In the genomic region with DNA sequence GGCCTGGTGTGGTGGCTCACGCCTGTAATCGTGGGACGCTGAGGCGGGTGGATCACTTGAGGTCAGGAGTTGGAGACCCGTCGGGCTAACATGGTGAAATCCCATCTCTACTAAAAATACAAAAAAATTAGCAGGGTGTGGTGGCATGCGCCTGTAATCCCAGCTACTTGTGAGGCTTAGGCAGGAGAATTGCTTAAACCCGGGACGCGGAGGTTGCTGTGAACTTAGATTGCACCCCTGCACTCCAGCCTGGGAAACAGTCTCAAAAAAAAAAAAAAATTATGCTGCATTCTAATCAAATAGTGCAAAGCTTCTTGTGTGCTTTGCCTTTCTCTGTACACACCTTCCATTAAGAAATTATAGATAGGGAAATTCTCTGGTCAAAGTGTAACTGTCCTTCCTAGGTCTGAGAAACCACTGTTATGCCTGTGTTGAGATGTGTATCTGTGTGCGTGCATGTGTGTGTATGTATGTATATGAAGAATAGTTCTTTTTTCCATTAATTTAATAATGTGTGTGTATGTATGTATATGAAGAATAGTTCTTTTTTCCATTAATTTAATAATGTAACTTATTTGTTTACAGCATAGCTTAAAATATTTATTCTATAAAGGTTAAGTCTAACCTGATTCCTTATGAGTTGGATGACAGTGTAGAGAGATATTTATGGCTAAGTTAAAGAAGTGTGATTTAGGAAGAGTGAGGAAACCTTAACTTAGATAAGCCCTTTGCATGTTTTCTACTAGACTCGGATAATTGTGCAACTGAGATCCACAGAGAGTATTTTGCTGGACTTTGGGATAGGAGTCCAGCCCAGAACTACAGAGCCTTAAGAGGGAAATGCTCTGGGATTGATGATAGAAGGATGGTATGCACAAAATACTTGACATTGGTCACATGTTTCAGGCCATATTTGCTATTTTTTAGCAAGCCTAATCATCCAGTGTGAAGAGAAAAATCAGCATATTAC, we compare ENCODE assay signal across 19 cellular contexts. TPM values are rescaled to one million over a fixed set of nuclear protein-coding genes. Genes with fewer than 3 reads are reported as not detected.
A peak's percentile ranks its signal among the peaks of the same experiment; 100 is the strongest.
DNase-seq lines count a peak whose midpoint lies in the region; ATAC-seq, FAIRE-seq and TF ChIP-seq lines count a peak whose summit lies in the region.
"Had no signal": no experiment of that assay in that cellular context is flagged by ENCODE, and none has a peak within 500 bp of the region (broad histone marks: within the 10 kb centered on the region; RNA-seq: fewer than 3 reads in every experiment).

No MANE protein-coding gene starts in this region.

- DNase-seq in stimulated activated naive CD8-positive, alpha-beta T cell treated with anti-CD3 and anti-CD28 coated beads, Interleukin-15, Interleukin-2, amounts not matched to agents 100 U/mL and 50 U/mL, for 24 hours = no peak
- DNase-seq in activated T-cell treated with anti-CD3 and anti-CD28 coated beads, Interleukin-2, amount 50 U/mL, for 72 hours = no peak
- DNase-seq in kidney = peak; percentile 31
- DNase-seq in stimulated activated naive B cell treated with anti-CD40 and anti-IgM and Interleukin-4, amounts not matched to agents 10 μg/mL and 1 μg/mL and 100 μg/mL, for 72 hours = no peak
- DNase-seq in ovary = no peak
- DNase-seq in GOT3 (lab: John Stamatoyannopoulos, UW) = no peak
- DNase-seq: activated gamma-delta T cell, NCI-H2029, NCI-H510A treated with DMSO at 0.1 percent for 48 hours, SW 1271, thyroid gland had no signal

- intact Hi-C loops in kidney (cut with DNase I) (no loop called here), ovary (cut with DNase I) (no loop called here)

- TF ChIP-seq EP300 in ovary (IDR thresholded peaks at IDR 0.05) = no peak

- H3K27ac Mint-ChIP-seq in stimulated activated naive CD8-positive, alpha-beta T cell treated with anti-CD3 and anti-CD28 coated beads, Interleukin-15, Interleukin-2, amounts not matched to agents 100 ng/mL and 50 ng/mL, for 24 hours = peak overlapping the region; percentile 94
- peak overlapping the region; percentile 82 for H3K27ac Mint-ChIP-seq in activated T-cell treated with anti-CD3 and anti-CD28 coated beads, Interleukin-2, amount 50 U/mL, for 72 hours
- no peak overlapping the region for H3K27ac Mint-ChIP-seq in stimulated activated naive B cell treated with anti-CD40 and anti-IgM and Interleukin-4, amounts not matched to agents 10 μg/mL and 1 μg/mL and 100 μg/mL, for 72 hours
- H3K27ac Mint-ChIP-seq: nephron had no signal

- peak overlapping the region; percentile 94 for H3K4me3 Mint-ChIP-seq in stimulated activated naive CD8-positive, alpha-beta T cell treated with anti-CD3 and anti-CD28 coated beads, Interleukin-15, Interleukin-2, amounts not matched to agents 100 ng/mL and 50 ng/mL, for 24 hours
- peak overlapping the region; percentile 88 to 100 for H3K4me3 Mint-ChIP-seq in activated T-cell treated with anti-CD3 and anti-CD28 coated beads, Interleukin-2, amount 50 U/mL, for 72 hours
- no peak overlapping the region for H3K4me3 Mint-ChIP-seq in stimulated activated naive B cell treated with anti-CD40 and anti-IgM and Interleukin-4, amounts not matched to agents 10 μg/mL and 1 μg/mL and 100 μg/mL, for 72 hours
- H3K4me3 Mint-ChIP-seq: nephron had no signal

- no peaks in the 10 kb centered on the region for H3K9me3 Mint-ChIP-seq in stimulated activated naive CD8-positive, alpha-beta T cell treated with anti-CD3 and anti-CD28 coated beads, Interleukin-15, Interleukin-2, amounts not matched to agents 100 ng/mL and 50 ng/mL, for 24 hours
- no peaks in the 10 kb centered on the region for H3K9me3 Mint-ChIP-seq in activated T-cell treated with anti-CD3 and anti-CD28 coated beads, Interleukin-2, amount 50 U/mL, for 72 hours
- peaks cover 5 to 6% of the 10 kb centered on the region in 2 donors for H3K9me3 Mint-ChIP-seq in stimulated activated naive B cell treated with anti-CD40 and anti-IgM and Interleukin-4, amounts not matched to agents 10 μg/mL and 1 μg/mL and 100 μg/mL, for 72 hours

- no peak for TF ChIP-seq CTCF in kidney (IDR thresholded peaks at IDR 0.05; ENCODE audit: borderline replicate concordance, extremely low read depth, insufficient read depth)
- TF ChIP-seq CTCF in ovary (IDR thresholded peaks at IDR 0.05) = no peak

- H3K27me3 ChIP-seq in ovary = no peaks in the 10 kb centered on the region
- H3K27me3 ChIP-seq: thyroid gland had no signal

- H3K27ac ChIP-seq in kidney (ENCODE audit: low read depth in 2 of 2, low read length in 2 of 2) (no peak overlapping the region), ovary (no peak overlapping the region)
- H3K27ac ChIP-seq: thyroid gland had no signal

- no peak for FAIRE-seq in kidney (lab: Jason Lieb, UNC)
- FAIRE-seq: bronchial epithelial cell, H1 had no signal

- WGBS in ovary, 3 donors = 86 to 91% (median 87%) methylated on average over 12 of the region's 12 CpGs

- peaks cover 48% of the 10 kb centered on the region for H3K36me3 Mint-ChIP-seq in stimulated activated naive CD8-positive, alpha-beta T cell treated with anti-CD3 and anti-CD28 coated beads, Interleukin-15, Interleukin-2, amounts not matched to agents 100 ng/mL and 50 ng/mL, for 24 hours (ENCODE audit: low read depth)
- peaks cover 18 to 41% of the 10 kb centered on the region in 2 donors for H3K36me3 Mint-ChIP-seq in activated T-cell treated with anti-CD3 and anti-CD28 coated beads, Interleukin-2, amount 50 U/mL, for 72 hours (ENCODE audit: insufficient read depth in 2 of 2)
- peaks cover 0 to 5% of the 10 kb centered on the region in 2 donors for H3K36me3 Mint-ChIP-seq in stimulated activated naive B cell treated with anti-CD40 and anti-IgM and Interleukin-4, amounts not matched to agents 10 μg/mL and 1 μg/mL and 100 μg/mL, for 72 hours

- H3K9me3 ChIP-seq in kidney (ENCODE audit: control insufficient read depth in 1 of 2, low read length in 2 of 2) (no peaks in the 10 kb centered on the region), ovary (no peaks in the 10 kb centered on the region)
- H3K9me3 ChIP-seq: thyroid gland had no signal

- H3K4me1 Mint-ChIP-seq in stimulated activated naive CD8-positive, alpha-beta T cell treated with anti-CD3 and anti-CD28 coated beads, Interleukin-15, Interleukin-2, amounts not matched to agents 100 ng/mL and 50 ng/mL, for 24 hours (ENCODE audit: low read depth) = peaks cover 75% of the 10 kb centered on the region
- H3K4me1 Mint-ChIP-seq in activated T-cell treated with anti-CD3 and anti-CD28 coated beads, Interleukin-2, amount 50 U/mL, for 72 hours (ENCODE audit: low read depth) = peaks cover 67% of the 10 kb centered on the region
- peaks cover 17 to 26% of the 10 kb centered on the region in 2 donors for H3K4me1 Mint-ChIP-seq in stimulated activated naive B cell treated with anti-CD40 and anti-IgM and Interleukin-4, amounts not matched to agents 10 μg/mL and 1 μg/mL and 100 μg/mL, for 72 hours

- no peak overlapping the region for H3K9ac ChIP-seq in kidney (ENCODE audit: low read length in 2 of 2)

- H3K36me3 ChIP-seq in kidney (ENCODE audit: control insufficient read depth in 1 of 2, insufficient read depth in 2 of 2, low read length in 2 of 2) = no peaks in the 10 kb centered on the region
- no peaks in the 10 kb centered on the region for H3K36me3 ChIP-seq in ovary
- H3K36me3 ChIP-seq: thyroid gland had no signal

- no peak for TF ChIP-seq POLR2A in ovary (IDR thresholded peaks at IDR 0.05)

- no peak overlapping the region for H3K4me3 ChIP-seq in kidney (ENCODE audit: low read length in 2 of 2)
- H3K4me3 ChIP-seq in ovary = no peak overlapping the region
- H3K4me3 ChIP-seq: thyroid gland had no signal

- no peaks in the 10 kb centered on the region for H3K27me3 Mint-ChIP-seq in stimulated activated naive CD8-positive, alpha-beta T cell treated with anti-CD3 and anti-CD28 coated beads, Interleukin-15, Interleukin-2, amounts not matched to agents 100 ng/mL and 50 ng/mL, for 24 hours
- H3K27me3 Mint-ChIP-seq in activated T-cell treated with anti-CD3 and anti-CD28 coated beads, Interleukin-2, amount 50 U/mL, for 72 hours (ENCODE audit: low read depth) = no peaks in the 10 kb centered on the region
- H3K27me3 Mint-ChIP-seq in stimulated activated naive B cell treated with anti-CD40 and anti-IgM and Interleukin-4, amounts not matched to agents 10 μg/mL and 1 μg/mL and 100 μg/mL, for 72 hours = peaks cover 25 to 27% of the 10 kb centered on the region in 2 donors

- peaks cover 0 to 1% of the 10 kb centered on the region in 2 donors for H3K4me1 ChIP-seq in kidney (ENCODE audit: control insufficient read depth in 1 of 2, insufficient read depth in 1 of 2, low read depth in 1 of 2, low read length in 2 of 2)
- no peaks in the 10 kb centered on the region for H3K4me1 ChIP-seq in ovary (ENCODE audit: insufficient read depth)

- no peak for ATAC-seq in stimulated activated naive CD8-positive, alpha-beta T cell treated with anti-CD3 and anti-CD28 coated beads, Interleukin-15, Interleukin-2, amounts not matched to agents 100 U/mL and 50 U/mL, for 24 hours
- no peak for ATAC-seq in activated T-cell treated with anti-CD3 and anti-CD28 coated beads, Interleukin-2, amount 50 U/mL, for 72 hours (replicated peaks in 1 of 2)
- no peak for ATAC-seq in stimulated activated naive B cell treated with anti-CD40 and anti-IgM and Interleukin-4, amounts not matched to agents 10 μg/mL and 1 μg/mL and 100 μg/mL, for 72 hours (replicated peaks)
- ATAC-seq in GM21423 (IDR thresholded peaks at IDR 0.05; ENCODE audit: unreplicated experiment) = no peak

RNA-seq across cellular contexts. Expression of gene CD28, which starts 2.7 kb away (rescaled TPM):
- 100 to 1,000 TPM; 177 to 206 TPM for total RNA-seq in activated T-cell treated with anti-CD3 and anti-CD28 coated beads, Interleukin-2, amount 50 U/mL, for 72 hours
- 4.7 TPM for total RNA-seq in kidney
- 0.37 TPM for polyA plus RNA-seq in kidney (ENCODE audit: insufficient read depth, low read depth, low replicate concordance)
- 1 to 10 TPM in 5 of 7 donors, under 1 TPM in 2; 0.46 to 2.9 (median 1.2) TPM for total RNA-seq in ovary
- polyA plus RNA-seq in ovary = 1 to 10 TPM in 1 of 2 donors, under 1 TPM in 1; 0.18 to 4.3 TPM
- total RNA-seq: bronchial epithelial cell, fibroblast of villous mesenchyme, H1, MCF 10A, renal cortical epithelial cell had no signal
- polyA plus RNA-seq: H1 had no signal

Comparison
In these comparisons a context has a peak if more than half of its experiments do, and no peak if none do; other contexts are left out.
1. H3K4me3 Mint-ChIP-seq: peak in stimulated activated naive CD8-positive, alpha-beta T cell treated with anti-CD3 and anti-CD28 coated beads, Interleukin-15, Interleukin-2, amounts not matched to agents 100 ng/mL and 50 ng/mL, for 24 hours (single experiment) and activated T-cell treated with anti-CD3 and anti-CD28 coated beads, Interleukin-2, amount 50 U/mL, for 72 hours (2 of 2); none in stimulated activated naive B cell treated with anti-CD40 and anti-IgM and Interleukin-4, amounts not matched to agents 10 μg/mL and 1 μg/mL and 100 μg/mL, for 72 hours (0 of 2).
2. RNA of gene CD28, which starts 2.7 kb away (total RNA-seq): 177 to 206 TPM in activated T-cell treated with anti-CD3 and anti-CD28 coated beads, Interleukin-2, amount 50 U/mL, for 72 hours; 4.7 TPM in kidney (single experiment) and 0.46 to 2.9 TPM in ovary; every median in the first group is over 10 times any median in the second.